Comparison of ENCODE assay signal across 11 cellular contexts in genomic region chr4:37767546-37767945, GRCh38. TPM values are rescaled to one million over a fixed set of nuclear protein-coding genes. Genes with fewer than 3 reads are reported as not detected.
DNase-seq lines count a peak whose midpoint lies in the region; ATAC-seq, FAIRE-seq and TF ChIP-seq lines count a peak whose summit lies in the region.
"Had no signal": no experiment of that assay in that cellular context is flagged by ENCODE, and none has a peak within 500 bp of the region (broad histone marks: within the 10 kb centered on the region; RNA-seq: fewer than 3 reads in every experiment).

No MANE protein-coding gene starts in this region.

- DNase-seq in activated CD4-positive, alpha-beta T cell treated with anti-CD3 and anti-CD28 coated beads, Interleukin-2, amount 50 U/mL, for 1 hour, result peak; percentile 14
- no peak for DNase-seq in activated CD4-positive, alpha-beta T cell treated with anti-CD3 and anti-CD28 coated beads for 4 hours
- DNase-seq in SHP77 treated with DMSO at 0.1 percent for 48 hours (lab: John Stamatoyannopoulos, UW) (peak; percentile 14), right atrium auricular region (ENCODE audit: low spot score) (peak; percentile 70), urothelium cell line (ENCODE audit: low spot score) (peak; percentile 61), retina (no peak)
- no peak for DNase-seq in activated naive CD4-positive, alpha-beta T cell treated with anti-CD3 and anti-CD28 coated beads for 36 hours

- peaks cover 7% of the 10 kb centered on the region for H3K4me1 Mint-ChIP-seq in activated naive CD4-positive, alpha-beta T cell treated with anti-CD3 and anti-CD28 coated beads for 36 hours (ENCODE audit: low read depth)

- no peaks in the 10 kb centered on the region for H3K36me3 ChIP-seq in right atrium auricular region
- H3K36me3 ChIP-seq: cardiac muscle cell had no signal

- no peaks in the 10 kb centered on the region for H3K36me3 Mint-ChIP-seq in activated naive CD4-positive, alpha-beta T cell treated with anti-CD3 and anti-CD28 coated beads for 36 hours (ENCODE audit: low read depth)

- peak; percentile 81 for FAIRE-seq in urothelium cell line (lab: Jason Lieb, UNC)

- H3K27ac ChIP-seq in right atrium auricular region, result no peak overlapping the region
- H3K27ac ChIP-seq: cardiac muscle cell, parathyroid adenoma, SK-N-MC had no signal

- no peaks in the 10 kb centered on the region for H3K9me3 ChIP-seq in right atrium auricular region

- no peaks in the 10 kb centered on the region for H3K27me3 ChIP-seq in right atrium auricular region
- H3K27me3 ChIP-seq: cardiac muscle cell had no signal

- ATAC-seq in GM19023 (IDR thresholded peaks at IDR 0.05; ENCODE audit: unreplicated experiment), result no peak

- no peak overlapping the region for H3K27ac Mint-ChIP-seq in activated naive CD4-positive, alpha-beta T cell treated with anti-CD3 and anti-CD28 coated beads for 36 hours

- CTCF ChIA-PET in activated naive CD4-positive, alpha-beta T cell treated with anti-CD3 and anti-CD28 coated beads for 36 hours (lab: Charles Lee), result interaction anchor here (0.8 kb wide), 1 partner anchor 165 kb away, joined by 3 read pairs; no protein-coding TSS in a partner anchor

- no peaks in the 10 kb centered on the region for H3K4me1 ChIP-seq in right atrium auricular region
- H3K4me1 ChIP-seq: parathyroid adenoma had no signal

- intact Hi-C loops in activated naive CD4-positive, alpha-beta T cell treated with anti-CD3 and anti-CD28 coated beads for 36 hours (cut with micrococcal nuclease), result no loop called here

- H3K9me3 Mint-ChIP-seq in activated naive CD4-positive, alpha-beta T cell treated with anti-CD3 and anti-CD28 coated beads for 36 hours, result no peaks in the 10 kb centered on the region

- no peak for TF ChIP-seq CTCF in right atrium auricular region (IDR thresholded peaks at IDR 0.05)

- no peak overlapping the region for H3K4me3 ChIP-seq in right atrium auricular region
- H3K4me3 ChIP-seq: cardiac muscle cell, SK-N-MC had no signal

- H3K27me3 Mint-ChIP-seq in activated naive CD4-positive, alpha-beta T cell treated with anti-CD3 and anti-CD28 coated beads for 36 hours (ENCODE audit: low read depth), result no peaks in the 10 kb centered on the region

- no peak overlapping the region for H3K4me3 Mint-ChIP-seq in activated naive CD4-positive, alpha-beta T cell treated with anti-CD3 and anti-CD28 coated beads for 36 hours

RNA-seq across cellular contexts. Expression of gene PGM2, which starts 58.9 kb away (rescaled TPM):
- 10 to 100 TPM; 10.7 to 11.7 TPM for total RNA-seq in right atrium auricular region
- total RNA-seq in activated naive CD4-positive, alpha-beta T cell treated with anti-CD3 and anti-CD28 coated beads for 36 hours, result 10 to 100 TPM; 53.7 to 53.9 TPM

Comparison
In these comparisons a context has a peak if more than half of its experiments do, and no peak if none do; other contexts are left out.
1. DNase-seq: peak in activated CD4-positive, alpha-beta T cell treated with anti-CD3 and anti-CD28 coated beads, Interleukin-2, amount 50 U/mL, for 1 hour (single experiment), SHP77 treated with DMSO at 0.1 percent for 48 hours (single experiment), right atrium auricular region (single experiment) and urothelium cell line (single experiment); none in activated CD4-positive, alpha-beta T cell treated with anti-CD3 and anti-CD28 coated beads for 4 hours (0 of 2), retina (single experiment) and activated naive CD4-positive, alpha-beta T cell treated with anti-CD3 and anti-CD28 coated beads for 36 hours (single experiment).
2. RNA of gene PGM2, which starts 58.9 kb away (total RNA-seq): 53.7 to 53.9 TPM in activated naive CD4-positive, alpha-beta T cell treated with anti-CD3 and anti-CD28 coated beads for 36 hours; 10.7 to 11.7 TPM in right atrium auricular region; every median in the first group is over 4 times any median in the second.